Comparison of ENCODE assay signal across 1 cellular context in genomic region chr11:65488273-65489058, GRCh38.
TF ChIP-seq lines count a peak whose summit lies in the region.

No MANE protein-coding gene starts in this region.

TF ChIP-seq in H1, 55 proteins besides CTCF, POLR2A, EP300 and RAD21 (continued from another document):
- TF ChIP-seq USF2 (IDR thresholded peaks at IDR 0.05; ENCODE audit: low read length), result no peak
- TF ChIP-seq BACH1 (IDR thresholded peaks at IDR 0.05; ENCODE audit: low read length), result peak; percentile 32; the same call in 1 of the 2 replicates
- TF ChIP-seq PHF8 (conservative IDR thresholded peaks at IDR 0.05; ENCODE audit: low read depth, low read length), result no peak
- TF ChIP-seq SIN3A (conservative IDR thresholded peaks at IDR 0.05 in 1 of 2, IDR thresholded peaks at IDR 0.05 in 1 of 2; ENCODE audit: low read depth in 1 of 2, low read length in 2 of 2), result 0 out of 4 replicates have a peak, but pooled peaks of 1 of the 2 experiments have one; percentile 14
- TF ChIP-seq EZH2 (IDR thresholded peaks at IDR 0.05; ENCODE audit: low read depth, low read length, severe bottlenecking), result no peak
